8 cellular contexts compared by ENCODE assay signal in genomic region chr16:19696312-19696711, GRCh38. TPM values are rescaled to one million over a fixed set of nuclear protein-coding genes. Genes with fewer than 3 reads are reported as not detected.
DNase-seq lines count a peak whose midpoint lies in the region; ATAC-seq and TF ChIP-seq lines count a peak whose summit lies in the region.

No MANE protein-coding gene starts in this region.

- ATAC-seq in Panc1 (no peak), Right ventricle myocardium superior (ENCODE audit: poor library complexity) (peak; percentile 62), GM21526 (IDR thresholded peaks at IDR 0.05; ENCODE audit: low FRiP score, unreplicated experiment) (no peak)

- intact Hi-C loops in Panc1 (cut with micrococcal nuclease; ENCODE audit: unreplicated experiment), result no loop called here
- intact Hi-C loops in Right ventricle myocardium superior (cut with DNase I), result no loop called here

- H3K27ac ChIP-seq in HEK293 (ENCODE audit: extremely low read depth, low read depth, low read length) (peak overlapping the region; percentile 60), Panc1 (ENCODE audit: low read length) (no peak overlapping the region)

- peak overlapping the region; percentile 54 for H3K4me3 Mint-ChIP-seq in activated naive CD8-positive, alpha-beta T cell

- TF ChIP-seq CTCF in HEK293 (tag by site-specific recombination; IDR thresholded peaks at IDR 0.05) (no peak), Panc1 (IDR thresholded peaks at IDR 0.05) (no peak)

- H3K4me1 ChIP-seq in HEK293 (ENCODE audit: control insufficient read depth, insufficient read depth, low read length), result peaks cover 19% of the 10 kb centered on the region
- H3K4me1 ChIP-seq in Panc1 (ENCODE audit: control insufficient read depth, insufficient read depth, low read length), result peaks cover 11% of the 10 kb centered on the region

- H3K36me3 ChIP-seq in HEK293 (ENCODE audit: control insufficient read depth in 2 of 2, insufficient read depth in 1 of 2, low read length in 2 of 2), result peaks cover 0 to 40% of the 10 kb centered on the region in 2 experiments; a peak in 2 of 3 replicates
- H3K36me3 ChIP-seq in Panc1 (ENCODE audit: control insufficient read depth, insufficient read depth, low read length), result no peaks in the 10 kb centered on the region

- no peaks in the 10 kb centered on the region for H3K9me3 Mint-ChIP-seq in activated naive CD8-positive, alpha-beta T cell (ENCODE audit: low read depth)

- in situ Hi-C loops in Panc1 (cut with HindIII; ENCODE audit: low pct_unique_long_range_greater_than_20kb, low sequenced_read_pairs), result no loop called here

- POLR2A ChIA-PET in HEK293 (lab: Yijun Ruan, JAX) (interaction anchor here (1.1 to 2.0 kb wide), 2 partner anchors 22 to 141 kb away, joined by 4 to 7 read pairs; partner anchors contain the start of genes IQCK, KNOP1 and VPS35L), Panc1 (lab: Charles Lee) (interaction anchor here (0.6 kb wide), 1 partner anchor 78 kb away, joined by 3 read pairs; no protein-coding TSS in a partner anchor)

- H3K4me3 ChIP-seq in HEK293 (ENCODE audit: low read depth, low read length) (no peak overlapping the region), Panc1 (ENCODE audit: low read depth in 2 of 2, low read length in 2 of 2) (no peak overlapping the region)

- H3K27me3 Mint-ChIP-seq in activated naive CD8-positive, alpha-beta T cell, result no peaks in the 10 kb centered on the region

- peaks cover 45% of the 10 kb centered on the region for H3K4me1 Mint-ChIP-seq in activated naive CD8-positive, alpha-beta T cell (ENCODE audit: low read depth)

- CTCF ChIA-PET in HEK293 (lab: Yijun Ruan, JAX) (interaction anchor here (0.6 to 1.6 kb wide), 3 partner anchors 81 to 190 kb away, joined by 3 to 5 read pairs (median 4); no protein-coding TSS in a partner anchor), Panc1 (lab: Charles Lee) (no interaction called here)

- BruUV-seq in Panc1 (replicated peaks; lab: Mats Ljungman, UMichigan), result no TSS peak

- H3K36me3 Mint-ChIP-seq in activated naive CD8-positive, alpha-beta T cell, result peaks cover 17% of the 10 kb centered on the region

- peak overlapping the region; percentile 85 for H3K27ac Mint-ChIP-seq in activated naive CD8-positive, alpha-beta T cell

- H3K27me3 ChIP-seq in Panc1 (ENCODE audit: control insufficient read depth, insufficient read depth, low read length), result no peaks in the 10 kb centered on the region

- DNase-seq in Panc1 (ENCODE audit: low read depth, low spot score) (peak; percentile 69), Right ventricle myocardium superior (peak; percentile 82), iPS-NIHi11 (ENCODE audit: low spot score) (no peak), NOMO-1 treated with dmso at 0.1 percent for 144 hours (lab: John Stamatoyannopoulos, UW; ENCODE audit: unreplicated experiment) (no peak)
- peak; percentile 9 for DNase-seq in stimulated activated CD4-positive, alpha-beta T cell treated with anti-CD3 and anti-CD28 coated beads, Interleukin-12 subunit alpha, Interleukin-12 subunit beta, amount 100 ng/mL, for 4 hours

- H3K9me3 ChIP-seq in HEK293 (ENCODE audit: control insufficient read depth, insufficient read depth, low read depth, low read length) (no peaks in the 10 kb centered on the region), Panc1 (ENCODE audit: control insufficient read depth, insufficient read depth, low read depth, low read length) (no peaks in the 10 kb centered on the region)

TF ChIP-seq in HEK293, 187 proteins besides CTCF, POLR2A, EP300 and RAD21 (continues in another document):
- no peak for TF ChIP-seq MYNN (tag by site-specific recombination; IDR thresholded peaks at IDR 0.05; ENCODE audit: borderline replicate concordance)
- TF ChIP-seq IKZF3 (tag by site-specific recombination; IDR thresholded peaks at IDR 0.05), result no peak
- TF ChIP-seq ZBTB48 (tag by site-specific recombination; IDR thresholded peaks at IDR 0.05), result no peak
- peak; percentile 63 for TF ChIP-seq FEZF1 (tag by site-specific recombination; IDR thresholded peaks at IDR 0.05)
- no peak for TF ChIP-seq ZNF596 (tag by site-specific recombination; IDR thresholded peaks at IDR 0.05)
- TF ChIP-seq, protein P1, sequence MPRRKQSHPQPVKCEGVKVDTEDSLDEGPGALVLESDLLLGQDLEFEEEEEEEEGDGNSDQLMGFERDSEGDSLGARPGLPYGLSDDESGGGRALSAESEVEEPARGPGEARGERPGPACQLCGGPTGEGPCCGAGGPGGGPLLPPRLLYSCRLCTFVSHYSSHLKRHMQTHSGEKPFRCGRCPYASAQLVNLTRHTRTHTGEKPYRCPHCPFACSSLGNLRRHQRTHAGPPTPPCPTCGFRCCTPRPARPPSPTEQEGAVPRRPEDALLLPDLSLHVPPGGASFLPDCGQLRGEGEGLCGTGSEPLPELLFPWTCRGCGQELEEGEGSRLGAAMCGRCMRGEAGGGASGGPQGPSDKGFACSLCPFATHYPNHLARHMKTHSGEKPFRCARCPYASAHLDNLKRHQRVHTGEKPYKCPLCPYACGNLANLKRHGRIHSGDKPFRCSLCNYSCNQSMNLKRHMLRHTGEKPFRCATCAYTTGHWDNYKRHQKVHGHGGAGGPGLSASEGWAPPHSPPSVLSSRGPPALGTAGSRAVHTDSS (tag by site-specific recombination; IDR thresholded peaks at IDR 0.05), result peak; percentile 23; the same call in 1 of the 2 replicates
- TF ChIP-seq, protein P2, sequence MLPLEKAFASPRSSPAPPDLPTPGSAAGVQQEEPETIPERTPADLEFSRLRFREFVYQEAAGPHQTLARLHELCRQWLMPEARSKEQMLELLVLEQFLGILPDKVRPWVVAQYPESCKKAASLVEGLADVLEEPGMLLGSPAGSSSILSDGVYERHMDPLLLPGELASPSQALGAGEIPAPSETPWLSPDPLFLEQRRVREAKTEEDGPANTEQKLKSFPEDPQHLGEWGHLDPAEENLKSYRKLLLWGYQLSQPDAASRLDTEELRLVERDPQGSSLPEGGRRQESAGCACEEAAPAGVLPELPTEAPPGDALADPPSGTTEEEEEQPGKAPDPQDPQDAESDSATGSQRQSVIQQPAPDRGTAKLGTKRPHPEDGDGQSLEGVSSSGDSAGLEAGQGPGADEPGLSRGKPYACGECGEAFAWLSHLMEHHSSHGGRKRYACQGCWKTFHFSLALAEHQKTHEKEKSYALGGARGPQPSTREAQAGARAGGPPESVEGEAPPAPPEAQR (tag by site-specific recombination; IDR thresholded peaks at IDR 0.05), result no peak
- TF ChIP-seq, protein P3, sequence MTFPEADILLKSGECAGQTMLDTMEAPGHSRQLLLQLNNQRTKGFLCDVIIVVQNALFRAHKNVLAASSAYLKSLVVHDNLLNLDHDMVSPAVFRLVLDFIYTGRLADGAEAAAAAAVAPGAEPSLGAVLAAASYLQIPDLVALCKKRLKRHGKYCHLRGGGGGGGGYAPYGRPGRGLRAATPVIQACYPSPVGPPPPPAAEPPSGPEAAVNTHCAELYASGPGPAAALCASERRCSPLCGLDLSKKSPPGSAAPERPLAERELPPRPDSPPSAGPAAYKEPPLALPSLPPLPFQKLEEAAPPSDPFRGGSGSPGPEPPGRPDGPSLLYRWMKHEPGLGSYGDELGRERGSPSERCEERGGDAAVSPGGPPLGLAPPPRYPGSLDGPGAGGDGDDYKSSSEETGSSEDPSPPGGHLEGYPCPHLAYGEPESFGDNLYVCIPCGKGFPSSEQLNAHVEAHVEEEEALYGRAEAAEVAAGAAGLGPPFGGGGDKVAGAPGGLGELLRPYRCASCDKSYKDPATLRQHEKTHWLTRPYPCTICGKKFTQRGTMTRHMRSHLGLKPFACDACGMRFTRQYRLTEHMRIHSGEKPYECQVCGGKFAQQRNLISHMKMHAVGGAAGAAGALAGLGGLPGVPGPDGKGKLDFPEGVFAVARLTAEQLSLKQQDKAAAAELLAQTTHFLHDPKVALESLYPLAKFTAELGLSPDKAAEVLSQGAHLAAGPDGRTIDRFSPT (tag by site-specific recombination; IDR thresholded peaks at IDR 0.05), result no peak
- TF ChIP-seq ZNF621 (tag by site-specific recombination; IDR thresholded peaks at IDR 0.05), result no peak
- TF ChIP-seq ZNF660 (tag by site-specific recombination; IDR thresholded peaks at IDR 0.05), result peak; percentile 38; the same call in 1 of the 2 replicates
- peak; percentile 25; the same call in 1 of the 2 replicates for TF ChIP-seq SP7 (tag by site-specific recombination; IDR thresholded peaks at IDR 0.05)
- 0 out of 2 replicates have a peak, but pooled peaks have one; percentile 29 for TF ChIP-seq ZBTB17 (tag by site-specific recombination; IDR thresholded peaks at IDR 0.05)
- TF ChIP-seq ZNF2 (tag by site-specific recombination; IDR thresholded peaks at IDR 0.05), result peak; percentile 96
- TF ChIP-seq, protein P4, sequence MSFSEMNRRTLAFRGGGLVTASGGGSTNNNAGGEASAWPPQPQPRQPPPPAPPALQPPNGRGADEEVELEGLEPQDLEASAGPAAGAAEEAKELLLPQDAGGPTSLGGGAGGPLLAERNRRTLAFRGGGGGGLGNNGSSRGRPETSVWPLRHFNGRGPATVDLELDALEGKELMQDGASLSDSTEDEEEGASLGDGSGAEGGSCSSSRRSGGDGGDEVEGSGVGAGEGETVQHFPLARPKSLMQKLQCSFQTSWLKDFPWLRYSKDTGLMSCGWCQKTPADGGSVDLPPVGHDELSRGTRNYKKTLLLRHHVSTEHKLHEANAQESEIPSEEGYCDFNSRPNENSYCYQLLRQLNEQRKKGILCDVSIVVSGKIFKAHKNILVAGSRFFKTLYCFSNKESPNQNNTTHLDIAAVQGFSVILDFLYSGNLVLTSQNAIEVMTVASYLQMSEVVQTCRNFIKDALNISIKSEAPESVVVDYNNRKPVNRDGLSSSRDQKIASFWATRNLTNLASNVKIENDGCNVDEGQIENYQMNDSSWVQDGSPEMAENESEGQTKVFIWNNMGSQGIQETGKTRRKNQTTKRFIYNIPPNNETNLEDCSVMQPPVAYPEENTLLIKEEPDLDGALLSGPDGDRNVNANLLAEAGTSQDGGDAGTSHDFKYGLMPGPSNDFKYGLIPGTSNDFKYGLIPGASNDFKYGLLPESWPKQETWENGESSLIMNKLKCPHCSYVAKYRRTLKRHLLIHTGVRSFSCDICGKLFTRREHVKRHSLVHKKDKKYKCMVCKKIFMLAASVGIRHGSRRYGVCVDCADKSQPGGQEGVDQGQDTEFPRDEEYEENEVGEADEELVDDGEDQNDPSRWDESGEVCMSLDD (tag by site-specific recombination; IDR thresholded peaks at IDR 0.05), result no peak
- TF ChIP-seq HOXA7 (CRISPR knock-in tag; IDR thresholded peaks at IDR 0.05; ENCODE audit: borderline replicate concordance), result no peak
- TF ChIP-seq ZNF174 (tag by site-specific recombination; IDR thresholded peaks at IDR 0.05), result no peak
- no peak for TF ChIP-seq ZNF350 (tag by site-specific recombination; IDR thresholded peaks at IDR 0.05)
- TF ChIP-seq ZNF558 (tag by site-specific recombination; IDR thresholded peaks at IDR 0.05), result no peak
- TF ChIP-seq ZNF169 (tag by site-specific recombination; IDR thresholded peaks at IDR 0.05), result no peak

RNA-seq across cellular contexts. Expression of gene KNOP1, which starts 21.7 kb away (rescaled TPM):
- 70.1 TPM for total RNA-seq in Panc1 (2021; ENCODE audit: unreplicated experiment)
- polyA plus RNA-seq in Panc1 (2012; ENCODE audit: insufficient read length), result 63.0 TPM
- 6.2 TPM for total RNA-seq in Right ventricle myocardium superior

RNA-seq across cellular contexts. Expression of gene IQCK, which starts 21.8 kb away (rescaled TPM):
- total RNA-seq in Panc1 (2021; ENCODE audit: unreplicated experiment), result 15.5 TPM
- 14.3 TPM for polyA plus RNA-seq in Panc1 (2012; ENCODE audit: insufficient read length)
- 6.5 TPM for total RNA-seq in Right ventricle myocardium superior

Comparison
In these comparisons a context has a peak if more than half of its experiments do, and no peak if none do; other contexts are left out.
1. DNase-seq: peak in Panc1 (single experiment), Right ventricle myocardium superior (single experiment) and stimulated activated CD4-positive, alpha-beta T cell treated with anti-CD3 and anti-CD28 coated beads, Interleukin-12 subunit alpha, Interleukin-12 subunit beta, amount 100 ng/mL, for 4 hours (single experiment); none in iPS-NIHi11 (single experiment) and NOMO-1 treated with dmso at 0.1 percent for 144 hours (single experiment).